17 cellular contexts compared by ENCODE assay signal in the genomic region with DNA sequence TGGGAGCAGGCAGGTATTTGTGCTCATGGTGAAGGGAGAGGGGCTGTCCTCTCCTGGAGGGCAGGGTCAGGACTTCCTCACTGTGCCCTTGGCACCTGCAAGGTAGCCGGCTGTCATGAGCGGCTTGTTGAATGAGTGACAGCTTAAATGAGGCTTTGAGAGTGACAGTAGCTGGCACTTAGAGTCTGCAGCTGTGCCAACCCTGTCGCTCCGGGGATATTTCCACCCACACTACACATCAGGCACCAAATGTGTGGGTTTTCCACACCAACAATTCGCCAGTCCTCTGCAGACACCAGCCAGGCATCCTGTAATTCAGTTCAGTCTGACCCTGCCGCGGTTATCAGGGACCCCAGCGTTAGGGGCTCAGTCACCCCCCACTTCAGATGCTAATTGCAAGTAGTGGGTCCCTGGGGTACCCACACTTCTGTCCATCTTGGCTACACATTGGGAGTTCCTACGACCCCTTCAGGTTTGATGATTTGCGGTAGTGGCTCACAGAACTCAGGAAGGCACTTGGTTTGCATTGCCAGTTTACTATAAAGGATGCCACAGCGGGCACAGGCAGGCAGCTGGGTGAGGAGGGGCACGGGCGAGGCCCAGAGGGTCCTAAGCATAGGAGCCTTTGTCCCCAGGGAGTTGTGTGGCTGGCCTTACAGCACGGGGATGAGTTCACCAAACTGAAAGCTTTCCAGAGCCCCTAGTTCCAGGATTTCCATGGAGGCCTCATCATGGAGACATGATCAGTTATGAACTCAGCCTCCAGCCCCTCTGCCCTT. TPM values are rescaled to one million over a fixed set of nuclear protein-coding genes. Genes with fewer than 3 reads are reported as not detected.
"Had no signal": no experiment of that assay in that cellular context is flagged by ENCODE, and none has a peak within 500 bp of the region (broad histone marks: within the 10 kb centered on the region; RNA-seq: fewer than 3 reads in every experiment).

No MANE protein-coding gene starts in this region.

- H3K9me3 ChIP-seq: suprapubic skin had no signal

- ATAC-seq: activated CD4-positive, CD25-positive, alpha-beta regulatory T cell treated with anti-CD3 and anti-CD28 coated beads, Interleukin-2, amount 50 U/mL, for 24 hours; left colon; stimulated activated naive CD8-positive, alpha-beta T cell treated with anti-CD3 and anti-CD28 coated beads, Interleukin-15, Interleukin-2, amounts not matched to agents 100 U/mL and 50 U/mL, for 24 hours had no signal

- DNase-seq: cerebellar nuclear complex; effector memory CD4-positive, alpha-beta T cell; foreskin melanocyte; left colon; mammary epithelial cell; retina; stimulated activated CD4-positive, alpha-beta T cell treated with anti-CD3 and anti-CD28 coated beads, Interleukin-4, amount 100 ng/mL, for 24 hours; stimulated activated CD8-positive, alpha-beta memory T cell treated with anti-CD3 and anti-CD28 coated beads, Interleukin-4, amount 100 ng/mL, for 48 hours; stimulated activated naive CD8-positive, alpha-beta T cell treated with anti-CD3 and anti-CD28 coated beads, Interleukin-15, Interleukin-2, amounts not matched to agents 100 U/mL and 50 U/mL, for 24 hours; trophoblast cell had no signal

- H3K27ac ChIP-seq: parathyroid adenoma, skin epidermis, suprapubic skin had no signal

- H3K4me3 ChIP-seq: skin epidermis, suprapubic skin had no signal

- H2AFZ ChIP-seq: parathyroid adenoma had no signal

- H3K9ac ChIP-seq: parathyroid adenoma had no signal

- H3K27me3 ChIP-seq: suprapubic skin had no signal

- H3K4me1 ChIP-seq: parathyroid adenoma had no signal

RNA-seq across cellular contexts. Expression of gene HRH3, which starts 28.1 kb away (rescaled TPM):
- total RNA-seq: activated CD8-positive, alpha-beta memory T cell treated with anti-CD3 and anti-CD28 coated beads for 36 hours; activated T-helper 1 cell treated with anti-CD3 and anti-CD28 coated beads, Interleukin-12 subunit alpha, Interleukin-12 subunit beta, Interleukin-2, Interleukin-4 antibody, amounts not matched to agents 30 ng/mL and 10 ng/mL and 1 ng/mL, durations not matched to agents 14 hours and 24 hours and 36 hours; fibroblast of lung; left colon; mammary epithelial cell; suprapubic skin had no signal
- polyA plus RNA-seq: fibroblast of lung, mammary epithelial cell had no signal
